Comparison of ENCODE assay signal across 8 cellular contexts in the genomic region with DNA sequence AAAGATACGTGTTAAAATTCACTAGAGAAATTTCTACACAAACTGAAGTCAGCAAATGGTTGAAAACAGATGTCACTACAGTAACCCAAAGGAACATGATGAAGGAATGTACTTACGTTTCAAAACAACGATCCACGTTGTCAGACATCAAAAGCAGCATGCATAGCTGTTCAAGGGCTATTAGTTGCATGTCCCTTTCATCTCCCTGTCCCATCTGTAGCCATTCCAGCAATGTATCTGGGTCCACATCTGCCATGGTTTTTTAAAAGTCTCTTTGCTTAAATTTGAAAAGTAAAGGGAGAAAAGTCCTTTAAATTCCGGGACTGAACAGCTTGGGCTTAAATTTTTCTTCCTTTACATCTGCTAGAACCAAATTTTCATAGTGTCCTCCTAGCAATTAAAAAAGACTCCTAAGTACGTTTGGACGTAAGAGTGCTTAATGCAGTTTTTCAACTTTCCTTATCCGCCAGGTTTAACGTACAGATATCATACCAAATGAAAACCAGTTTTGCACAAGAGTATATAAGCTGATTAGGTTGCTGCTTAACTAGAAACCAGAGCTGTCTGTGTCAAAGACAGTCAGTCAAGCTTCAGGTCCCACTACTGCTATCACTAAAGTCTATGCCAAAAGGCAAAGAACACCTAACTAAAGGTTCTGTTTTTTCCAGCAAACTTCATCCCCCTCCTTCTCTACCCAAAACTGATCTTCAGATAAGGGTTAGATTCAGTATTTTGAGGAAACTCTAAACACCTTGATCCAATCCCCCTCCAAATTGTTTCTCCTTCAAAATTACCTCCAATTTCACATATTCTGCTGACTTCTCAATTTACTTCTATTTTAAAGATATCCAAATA. TPM values are rescaled to one million over a fixed set of nuclear protein-coding genes. Genes with fewer than 3 reads are reported as not detected.
DNase-seq lines count a peak whose midpoint lies in the region; ATAC-seq and TF ChIP-seq lines count a peak whose summit lies in the region.

No MANE protein-coding gene starts in this region.

- no peak for DNase-seq in right atrium auricular region (ENCODE audit: low spot score)
- DNase-seq in cardiac septum (ENCODE audit: low spot score), result no peak
- DNase-seq in choroid plexus epithelial cell (ENCODE audit: low read depth), result peak; percentile 87
- no peak for DNase-seq in aorta
- DNase-seq in cerebellum (ENCODE audit: low spot score), result no peak

- H3K36me3 ChIP-seq in right atrium auricular region (peaks cover 8% of the 10 kb centered on the region), OCI-LY1 (ENCODE audit: insufficient read depth, low read length) (peaks cover 39% of the 10 kb centered on the region), mesodermal cell (ENCODE audit: control insufficient read depth, insufficient read depth, low read length) (peaks cover 34% of the 10 kb centered on the region), aorta (ENCODE audit: control insufficient read depth in 1 of 2, insufficient read depth in 2 of 2, low read length in 1 of 2) (no peaks in the 10 kb centered on the region)

- no peak for ATAC-seq in aorta (ENCODE audit: low FRiP score)
- no peak for ATAC-seq in HG03135 (IDR thresholded peaks at IDR 0.05; ENCODE audit: unreplicated experiment)

- H3K9me3 ChIP-seq in right atrium auricular region (no peaks in the 10 kb centered on the region), OCI-LY1 (ENCODE audit: low read length) (no peaks in the 10 kb centered on the region), mesodermal cell (ENCODE audit: control insufficient read depth, low read length) (no peaks in the 10 kb centered on the region), aorta (ENCODE audit: control insufficient read depth, low read length) (no peaks in the 10 kb centered on the region)

- H3K4me2 ChIP-seq in OCI-LY1 (ENCODE audit: low read length), result peak overlapping the region; percentile 98

- WGBS in mesodermal cell (ENCODE audit: insufficient coverage in 2 of 2), 2 experiments, result 17 to 29% methylated on average over 5 to 8 of the region's 9 CpGs
- 1 to 2% methylated on average over 9 of the region's 9 CpGs for WGBS in aorta, 2 donors

- intact Hi-C loops in cardiac septum (cut with DNase I) (loop anchor here (2.0 to 10.0 kb wide), 3 partner anchors 41 to 179 kb away; a partner anchor contains a TSS), aorta (cut with DNase I) (loop anchor here (5.0 to 10.0 kb wide), 3 partner anchors 39 to 151 kb away; no protein-coding TSS in a partner anchor)

- TF ChIP-seq CTCF in right atrium auricular region (IDR thresholded peaks at IDR 0.05) (no peak), OCI-LY1 (IDR thresholded peaks at IDR 0.05; ENCODE audit: low read length) (no peak), choroid plexus epithelial cell (conservative IDR thresholded peaks at IDR 0.05; ENCODE audit: low read depth, low read length) (no peak)

- no peaks in the 10 kb centered on the region for H3F3A ChIP-seq in OCI-LY1 (ENCODE audit: insufficient read depth, low read length)

- peak overlapping the region; percentile 65 to 88 for H3K4me3 ChIP-seq in right atrium auricular region
- peak overlapping the region; percentile 90 for H3K4me3 ChIP-seq in OCI-LY1 (ENCODE audit: low read depth, low read length, poor library complexity, severe bottlenecking)
- peak overlapping the region; percentile 83 for H3K4me3 ChIP-seq in choroid plexus epithelial cell (ENCODE audit: low read depth, low read length)
- peak overlapping the region; percentile 92 for H3K4me3 ChIP-seq in mesodermal cell (ENCODE audit: extremely low read depth, insufficient read depth, low read length, poor library complexity, severe bottlenecking)
- H3K4me3 ChIP-seq in aorta (ENCODE audit: low read length in 2 of 2), result peak overlapping the region; percentile 80 to 89

- H3K4me1 ChIP-seq in right atrium auricular region (peaks cover 0 to 25% of the 10 kb centered on the region in 2 donors), OCI-LY1 (ENCODE audit: insufficient read depth, low read length, severe bottlenecking) (peaks cover 28% of the 10 kb centered on the region), mesodermal cell (ENCODE audit: control insufficient read depth, insufficient read depth, low read length, poor library complexity, severe bottlenecking) (no peaks in the 10 kb centered on the region), aorta (ENCODE audit: control insufficient read depth in 1 of 2, insufficient read depth in 2 of 2, low read length in 2 of 2) (no peaks in the 10 kb centered on the region)

- H3K79me2 ChIP-seq in OCI-LY1 (ENCODE audit: insufficient read depth, low read length), result peaks cover 45% of the 10 kb centered on the region

- H4K20me1 ChIP-seq in OCI-LY1 (ENCODE audit: insufficient read depth, low read length), result no peaks in the 10 kb centered on the region

- H3K27me3 ChIP-seq in right atrium auricular region (no peaks in the 10 kb centered on the region), OCI-LY1 (ENCODE audit: insufficient read depth, low read length) (no peaks in the 10 kb centered on the region), aorta (ENCODE audit: control insufficient read depth in 1 of 2, insufficient read depth in 2 of 2, low read length in 1 of 2) (no peaks in the 10 kb centered on the region)

- H3K27ac ChIP-seq in right atrium auricular region (peak overlapping the region; percentile 98 to 100), OCI-LY1 (ENCODE audit: low read depth, low read length, poor library complexity, severe bottlenecking) (peak overlapping the region; percentile 81), mesodermal cell (ENCODE audit: low read depth, low read length, severe bottlenecking) (no peak overlapping the region), aorta (ENCODE audit: low read depth in 1 of 2, low read length in 2 of 2) (peak overlapping the region in 1 of 2 donors; percentile 39)

- no peaks in the 10 kb centered on the region for H3K9me2 ChIP-seq in OCI-LY1 (ENCODE audit: low read depth, low read length)

- peak overlapping the region; percentile 84 for H3K9ac ChIP-seq in OCI-LY1 (ENCODE audit: low read length)

- no peak overlapping the region for H2AFZ ChIP-seq in OCI-LY1 (ENCODE audit: low read length)

RNA-seq across cellular contexts. Expression of a gene that starts 1.7 kb away (rescaled TPM):
- total RNA-seq in right atrium auricular region, result 100 to 1,000 TPM; 130 to 145 TPM
- total RNA-seq in cardiac septum, result 158 TPM
- 76.7 TPM for polyA plus RNA-seq in mesodermal cell (2013, experiment 1 of 2)
- 73.3 TPM for polyA plus RNA-seq in mesodermal cell (2013, experiment 2 of 2)
- 100 to 1,000 TPM; 137 to 164 TPM for total RNA-seq in aorta
- polyA plus RNA-seq in aorta, result 10 to 100 TPM; 23.5 to 47.6 TPM
- total RNA-seq in cerebellum, result 290 TPM
